8 cellular contexts compared by ENCODE assay signal in the genomic region with DNA sequence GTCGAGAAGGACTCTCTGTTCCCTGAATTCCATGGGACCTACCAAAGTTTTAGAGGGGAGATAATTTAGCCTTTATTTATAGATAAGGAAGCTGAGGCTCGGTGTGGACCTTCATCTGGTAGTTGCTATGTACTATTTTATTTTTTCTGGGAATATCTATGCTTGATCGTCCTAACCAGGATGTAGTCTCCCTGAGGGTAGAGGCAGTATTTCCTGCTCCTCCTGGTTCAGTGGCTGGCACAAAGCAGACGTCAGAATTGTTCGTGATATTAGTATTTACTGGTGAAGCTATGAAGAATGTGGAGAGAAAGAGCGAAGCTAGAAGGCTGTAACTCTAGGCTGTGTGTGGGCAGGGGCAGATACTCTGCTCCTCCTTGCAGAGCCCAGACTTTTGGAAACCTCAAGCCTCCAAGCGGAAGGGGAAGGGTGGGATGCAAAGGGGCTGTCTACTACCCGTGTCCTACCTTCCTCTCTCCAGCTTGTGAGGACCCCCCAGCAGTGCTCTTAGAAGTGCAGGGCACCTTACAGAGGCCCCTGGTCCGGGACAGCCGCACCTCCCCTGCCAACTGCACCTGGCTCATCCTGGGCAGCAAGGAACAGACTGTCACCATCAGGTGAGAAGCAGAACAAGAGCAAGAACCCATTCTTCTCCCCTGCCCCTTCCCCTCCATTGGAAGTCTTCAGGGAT. TPM values are rescaled to one million over a fixed set of nuclear protein-coding genes. Genes with fewer than 3 reads are reported as not detected.
A peak's percentile ranks its signal among the peaks of the same experiment; 100 is the strongest.
DNase-seq lines count a peak whose midpoint lies in the region; ATAC-seq and TF ChIP-seq lines count a peak whose summit lies in the region.

No MANE protein-coding gene starts in this region.

- H3K36me3 ChIP-seq in lung (ENCODE audit: control insufficient read depth in 2 of 2, insufficient read depth in 2 of 2, low read length in 2 of 2) (peaks cover 8 to 40% of the 10 kb centered on the region in 2 donors), tibial nerve (peaks cover 0 to 49% (median 32%) of the 10 kb centered on the region in 3 donors)

- H3K36me3 Mint-ChIP-seq in activated naive CD4-positive, alpha-beta T cell treated with anti-CD3 and anti-CD28 coated beads for 36 hours (ENCODE audit: low read depth) = peaks cover 31% of the 10 kb centered on the region

- H3K4me3 Mint-ChIP-seq in activated naive CD4-positive, alpha-beta T cell treated with anti-CD3 and anti-CD28 coated beads for 36 hours = peak overlapping the region; percentile 91

- ATAC-seq in lung (ENCODE audit: insufficient read depth, low FRiP score) = no peak

- H3K27me3 Mint-ChIP-seq in activated naive CD4-positive, alpha-beta T cell treated with anti-CD3 and anti-CD28 coated beads for 36 hours (ENCODE audit: low read depth) = no peaks in the 10 kb centered on the region

- in situ Hi-C loops in astrocyte of the spinal cord (cut with HindIII; ENCODE audit: low sequenced_read_pairs) = no loop called here

- CTCF ChIA-PET in activated naive CD4-positive, alpha-beta T cell treated with anti-CD3 and anti-CD28 coated beads for 36 hours (lab: Charles Lee) = interaction anchor here (0.8 to 5.6 kb wide), 26 partner anchors 9 to 302 kb away, joined by 3 to 125 read pairs (median 4); partner anchors contain the start of genes AJUBA, RBM23 and REM2

- H3K4me3 ChIP-seq in astrocyte of the spinal cord (ENCODE audit: low read depth, low read length) (peak overlapping the region; percentile 76), lung (peak overlapping the region; percentile 92), tibial nerve (peak overlapping the region; percentile 75 to 99 (median 97))

- H3K9me3 ChIP-seq in lung (ENCODE audit: control insufficient read depth in 2 of 2, insufficient read depth in 1 of 2, low read length in 1 of 2) (no peaks in the 10 kb centered on the region), tibial nerve (no peaks in the 10 kb centered on the region)

- no peak for TF ChIP-seq EP300 in tibial nerve (IDR thresholded peaks at IDR 0.05)

- no peak for TF ChIP-seq POLR2A in tibial nerve (IDR thresholded peaks at IDR 0.05)

- intact Hi-C loops in activated naive CD4-positive, alpha-beta T cell treated with anti-CD3 and anti-CD28 coated beads for 36 hours (cut with micrococcal nuclease) = loop anchor here (1.0 to 5.0 kb wide), 4 partner anchors 27 to 1606 kb away; partner anchors contain the start of genes HNRNPC and PPP1R3E

- TF ChIP-seq CTCF in astrocyte of the spinal cord (IDR thresholded peaks at IDR 0.05; ENCODE audit: low read depth, low read length) (no peak), lung (IDR thresholded peaks at IDR 0.05; ENCODE audit: control extremely low read depth, extremely low read depth) (no peak), tibial nerve (IDR thresholded peaks at IDR 0.05) (no peak)

- peaks cover 29% of the 10 kb centered on the region for H3K4me1 Mint-ChIP-seq in activated naive CD4-positive, alpha-beta T cell treated with anti-CD3 and anti-CD28 coated beads for 36 hours (ENCODE audit: low read depth)

- peak overlapping the region; percentile 94 for H3K27ac Mint-ChIP-seq in activated naive CD4-positive, alpha-beta T cell treated with anti-CD3 and anti-CD28 coated beads for 36 hours

- H3K27me3 ChIP-seq in lung (ENCODE audit: control insufficient read depth, insufficient read depth) = no peaks in the 10 kb centered on the region
- no peaks in the 10 kb centered on the region for H3K27me3 ChIP-seq in tibial nerve

- H3K27ac ChIP-seq in lung (ENCODE audit: low read depth in 1 of 2, low read length in 1 of 2) = peak overlapping the region; percentile 29 to 69
- peak overlapping the region; percentile 96 to 100 (median 99) for H3K27ac ChIP-seq in tibial nerve

- 51 to 64% methylated on average over 10 of the region's 10 CpGs for WGBS in lung, 2 donors
- 39 to 42% methylated on average over 10 of the region's 10 CpGs for WGBS in tibial nerve, 2 donors

- H3K4me1 ChIP-seq in lung (ENCODE audit: control insufficient read depth in 2 of 2, insufficient read depth in 2 of 2, low read length in 2 of 2) (peaks cover 4 to 9% of the 10 kb centered on the region in 2 donors), tibial nerve (peaks cover 0 to 55% (median 16%) of the 10 kb centered on the region in 4 donors)

- no peaks in the 10 kb centered on the region for H3K9me3 Mint-ChIP-seq in activated naive CD4-positive, alpha-beta T cell treated with anti-CD3 and anti-CD28 coated beads for 36 hours

- no peak for DNase-seq in activated naive CD4-positive, alpha-beta T cell treated with anti-CD3 and anti-CD28 coated beads for 36 hours
- no peak for DNase-seq in activated naive CD4-positive, alpha-beta T cell treated with Interleukin-2 at 50 U/mL for 16 hours
- DNase-seq in astrocyte of the spinal cord (ENCODE audit: low read depth, low spot score) (no peak), lung (ENCODE audit: low spot score) (no peak), tibial nerve (ENCODE audit: low spot score in 2 of 2) (no peak), anterior cingulate cortex (lab: John Stamatoyannopoulos, UW) (no peak), DMS 273 treated with DMSO at 0.1 percent for 48 hours (lab: John Stamatoyannopoulos, UW) (no peak)
- no peak for DNase-seq in activated CD8-positive, alpha-beta memory T cell treated with anti-CD3 and anti-CD28 coated beads for 24 hours

RNA-seq across cellular contexts. Expression of gene LRP10, which starts 1.4 kb away (rescaled TPM):
- 10 to 100 TPM; 71.9 to 75.2 TPM for total RNA-seq in activated naive CD4-positive, alpha-beta T cell treated with anti-CD3 and anti-CD28 coated beads for 36 hours
- 100 to 1,000 TPM in 1 of 2 donors, 10 to 100 TPM in 1; 55.2 to 148 TPM for total RNA-seq in lung
- 100 to 1,000 TPM in 1 of 2 donors, 10 to 100 TPM in 1; 25.7 to 133 TPM for polyA plus RNA-seq in lung
- total RNA-seq in tibial nerve = 100 to 1,000 TPM in 2 of 4 donors, 10 to 100 TPM in 2; 82.3 to 151 (median 97.0) TPM

RNA-seq across cellular contexts. Expression of gene REM2, which starts 10.0 kb away (rescaled TPM):
- under 1 TPM; 0.69 to 0.74 TPM for total RNA-seq in activated naive CD4-positive, alpha-beta T cell treated with anti-CD3 and anti-CD28 coated beads for 36 hours
- total RNA-seq in lung (under 1 TPM in 1 of 2 donors, not detected in 1; 0.92 TPM), tibial nerve (under 1 TPM in 2 of 4 donors, not detected in 2; 0.42 to 0.44 TPM)
- under 1 TPM; 0.88 to 0.98 TPM for polyA plus RNA-seq in lung

RNA-seq across cellular contexts. Expression of gene MMP14, which starts 36.6 kb away (rescaled TPM):
- total RNA-seq in activated naive CD4-positive, alpha-beta T cell treated with anti-CD3 and anti-CD28 coated beads for 36 hours = 1 to 10 TPM; 1.3 to 2.1 TPM
- total RNA-seq in lung = 100 to 1,000 TPM; 121 to 162 TPM
- 100 to 1,000 TPM; 125 to 144 TPM for polyA plus RNA-seq in lung
- total RNA-seq in tibial nerve = 100 to 1,000 TPM; 101 to 222 (median 145) TPM

RNA-seq across cellular contexts. Expression of gene MRPL52, which starts 43.3 kb away (rescaled TPM):
- 100 to 1,000 TPM; 170 TPM for total RNA-seq in activated naive CD4-positive, alpha-beta T cell treated with anti-CD3 and anti-CD28 coated beads for 36 hours
- total RNA-seq in lung (100 to 1,000 TPM in 1 of 2 donors, 10 to 100 TPM in 1; 27.5 to 102 TPM), tibial nerve (10 to 100 TPM; 26.7 to 44.0 (median 30.2) TPM)
- polyA plus RNA-seq in lung = 100 to 1,000 TPM; 105 to 239 TPM

RNA-seq across cellular contexts. Expression of gene RBM23, which starts 46.0 kb away (rescaled TPM):
- total RNA-seq in activated naive CD4-positive, alpha-beta T cell treated with anti-CD3 and anti-CD28 coated beads for 36 hours = 10 to 100 TPM; 53.5 to 61.2 TPM
- total RNA-seq in lung = 100 to 1,000 TPM in 1 of 2 donors, 10 to 100 TPM in 1; 85.3 to 104 TPM
- polyA plus RNA-seq in lung = 10 to 100 TPM; 27.7 to 58.1 TPM
- 100 to 1,000 TPM in 3 of 4 donors, 10 to 100 TPM in 1; 81.9 to 633 (median 298) TPM for total RNA-seq in tibial nerve

Comparison
In these comparisons a context has a peak if more than half of its experiments do, and no peak if none do; other contexts are left out.
1. RNA of gene MMP14, which starts 36.6 kb away (total RNA-seq): 121 to 162 TPM in lung and 101 to 222 TPM in tibial nerve; 1.3 to 2.1 TPM in activated naive CD4-positive, alpha-beta T cell treated with anti-CD3 and anti-CD28 coated beads for 36 hours; every median in the first group is over 10 times any median in the second.
2. Peak in every context shown above with its lines, with median percentiles within 50 percentile points of each other: H3K4me3 ChIP-seq.